Comparison of ENCODE assay signal across 24 cellular contexts in the genomic region with DNA sequence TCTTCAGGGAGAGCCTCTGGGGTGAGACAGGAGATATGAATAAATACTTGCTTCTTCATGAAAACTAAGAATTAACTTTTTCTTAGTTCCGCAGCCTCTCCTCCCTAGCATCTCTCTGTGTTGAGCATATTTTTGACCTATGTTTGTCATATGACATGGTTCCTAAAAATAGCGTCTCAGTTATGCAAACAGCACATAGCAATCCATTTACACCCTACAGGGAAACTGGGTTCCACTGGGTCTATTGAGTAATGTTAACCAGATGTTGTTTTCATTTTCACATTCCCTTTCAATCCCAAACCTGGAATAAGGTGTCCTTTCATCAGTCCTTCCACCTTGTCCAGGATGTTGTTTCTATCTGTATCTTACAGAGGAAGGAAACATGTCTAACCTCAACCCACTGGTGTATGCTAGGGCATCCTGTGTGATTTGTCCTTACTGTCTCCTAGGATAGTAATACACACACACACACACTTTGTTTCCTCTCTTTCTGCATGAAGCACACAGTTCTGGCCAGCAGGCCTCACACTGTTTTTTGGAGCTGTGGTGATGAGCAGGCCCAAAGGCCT.
DNase-seq lines count a peak whose midpoint lies in the region; ATAC-seq, FAIRE-seq and TF ChIP-seq lines count a peak whose summit lies in the region.
"Had no signal": no experiment of that assay in that cellular context is flagged by ENCODE, and none has a peak within 500 bp of the region (broad histone marks: within the 10 kb centered on the region; RNA-seq: fewer than 3 reads in every experiment).

No MANE protein-coding gene starts in this region.

- intact Hi-C loops in pancreas (cut with DNase I), result loop anchor here in 1 of 3 donors (10.0 kb wide), 1 partner anchor 224 kb away; no protein-coding TSS in a partner anchor
- intact Hi-C loops in heart left ventricle (cut with DNase I), result no loop called here

- H3K27ac ChIP-seq in BLaER1 (no peak overlapping the region), pancreas (peak overlapping the region in 2 of 4 donors; percentile 60 to 71), heart left ventricle (no peak overlapping the region)
- H3K27ac ChIP-seq: left ventricle myocardium inferior, psoas muscle, SJCRH30, skin epidermis had no signal

- H3K36me3 ChIP-seq in BLaER1 (no peaks in the 10 kb centered on the region), pancreas (no peaks in the 10 kb centered on the region), heart left ventricle (no peaks in the 10 kb centered on the region)
- H3K36me3 ChIP-seq: adrenal gland, left ventricle myocardium inferior, SJCRH30 had no signal

- H3K4me1 ChIP-seq in BLaER1, result peaks cover 16% of the 10 kb centered on the region
- peaks cover 0 to 13% (median 0%) of the 10 kb centered on the region in 3 donors for H3K4me1 ChIP-seq in pancreas
- no peaks in the 10 kb centered on the region for H3K4me1 ChIP-seq in heart left ventricle
- H3K4me1 ChIP-seq: psoas muscle, SJCRH30 had no signal

- in situ Hi-C loops in ACHN (cut with HindIII; ENCODE audit: low pct_ligation_motif_present, low pct_unique_long_range_greater_than_20kb, low sequenced_read_pairs), result no loop called here

- no peaks in the 10 kb centered on the region for H3K27me3 ChIP-seq in BLaER1
- no peaks in the 10 kb centered on the region for H3K27me3 ChIP-seq in pancreas
- no peaks in the 10 kb centered on the region for H3K27me3 ChIP-seq in heart left ventricle
- H3K27me3 ChIP-seq: adrenal gland, SJCRH30 had no signal

- TF ChIP-seq POLR2A in heart left ventricle (IDR thresholded peaks at IDR 0.05), result no peak

- H3K4me3 ChIP-seq in BLaER1 (no peak overlapping the region), pancreas (no peak overlapping the region), heart left ventricle (no peak overlapping the region)
- H3K4me3 ChIP-seq: adrenal gland, GM12878, left ventricle myocardium inferior, psoas muscle, SJCRH30, skin epidermis had no signal

- 61 to 69% methylated on average over 2 of the region's 2 CpGs for WGBS in pancreas, 2 donors
- 63 to 77% (median 70%) methylated on average over 2 of the region's 2 CpGs for WGBS in heart left ventricle, 4 donors

- no peaks in the 10 kb centered on the region for H4K20me1 ChIP-seq in BLaER1

- peak overlapping the region; percentile 64 for H3K4me2 ChIP-seq in BLaER1

- no peak overlapping the region for H3K9ac ChIP-seq in BLaER1

- DNase-seq in KG1 (lab: John Stamatoyannopoulos, UW) (peak; percentile 46), fibroblast of gingiva (ENCODE audit: low read depth) (peak; percentile 71), pancreas (no peak), heart left ventricle (no peak), ACHN (no peak)
- DNase-seq: activated B cell treated with CpG ODN at 0.5 μM for 24 hours; activated CD4-positive, alpha-beta T cell treated with anti-CD3 and anti-CD28 coated beads, Interleukin-2, amount 50 U/mL, for 1 hour; activated naive CD4-positive, alpha-beta T cell; activated T-cell treated with anti-CD3 and anti-CD28 coated beads, Interleukin-2, amount 50 U/mL, for 72 hours; adrenal gland; CD4-positive, CD25-positive, alpha-beta regulatory T cell; Karpas-422; left ventricle myocardium inferior; naive B cell; NCI-H1048; NCI-H187 treated with DMSO at 0.1 percent for 48 hours; NCI-H69; psoas muscle; SJCRH30; trophoblast cell had no signal

- TF ChIP-seq CTCF in pancreas (IDR thresholded peaks at IDR 0.05), result no peak
- TF ChIP-seq CTCF in heart left ventricle (IDR thresholded peaks at IDR 0.05), result no peak

- H3K9me3 ChIP-seq in BLaER1, result peaks cover 40% of the 10 kb centered on the region
- no peaks in the 10 kb centered on the region for H3K9me3 ChIP-seq in pancreas
- H3K9me3 ChIP-seq in heart left ventricle, result peaks cover 0 to 32% (median 11%) of the 10 kb centered on the region in 12 donors
- H3K9me3 ChIP-seq: adrenal gland, SJCRH30 had no signal

- no peak for FAIRE-seq in pancreas (lab: Jason Lieb, UNC)
- FAIRE-seq: GM12878 had no signal

- ATAC-seq in pancreas, result peak; percentile 43 to 80 (median 70)
- no peak for ATAC-seq in heart left ventricle
- no peak for ATAC-seq in HG02885 (IDR thresholded peaks at IDR 0.05; ENCODE audit: poor library complexity, unreplicated experiment)
- ATAC-seq: activated T-cell treated with anti-CD3 and anti-CD28 coated beads, Interleukin-2, amount 50 U/mL, for 72 hours; GM12878; psoas muscle had no signal

Comparison
In these comparisons a context has a peak if more than half of its experiments do, and no peak if none do; other contexts are left out.
1. DNase-seq: peak in KG1 (single experiment) and fibroblast of gingiva (single experiment); none in pancreas (0 of 6), heart left ventricle (0 of 5) and ACHN (single experiment).
2. ATAC-seq: peak in pancreas (4 of 4); none in heart left ventricle (0 of 4) and HG02885 (single experiment).